Comparison of ENCODE assay signal across 24 cellular contexts in genomic region chr19:19305696-19306095, GRCh38. TPM values are rescaled to one million over a fixed set of nuclear protein-coding genes. Genes with fewer than 3 reads are reported as not detected.
DNase-seq lines count a peak whose midpoint lies in the region; ATAC-seq, FAIRE-seq and TF ChIP-seq lines count a peak whose summit lies in the region.
"Had no signal": no experiment of that assay in that cellular context is flagged by ENCODE, and none has a peak within 500 bp of the region (broad histone marks: within the 10 kb centered on the region; RNA-seq: fewer than 3 reads in every experiment).

No MANE protein-coding gene starts in this region.

- H2BK15ac ChIP-seq in H1 (ENCODE audit: low read length) (no peak overlapping the region), mesenchymal stem cell (ENCODE audit: low read depth, poor library complexity, severe bottlenecking) (no peak overlapping the region)

- TF ChIP-seq RAD21 in H1 (IDR thresholded peaks at IDR 0.05 in 1 of 2, conservative IDR thresholded peaks at IDR 0.05 in 1 of 2; ENCODE audit: low read depth in 2 of 2, low read length in 2 of 2) = no peak

- H3K9me3 Mint-ChIP-seq in stimulated activated naive B cell treated with anti-CD40 and anti-IgM and Interleukin-4, amounts not matched to agents 10 μg/mL and 1 μg/mL and 100 μg/mL, for 72 hours = no peaks in the 10 kb centered on the region
- H3K9me3 Mint-ChIP-seq: CD8-positive, alpha-beta memory T cell; GM23338; H9 had no signal

- peak overlapping the region; percentile 35; the same call in 1 of the 2 replicates for H4K8ac ChIP-seq in H1 (ENCODE audit: extremely low read depth, insufficient read depth, low read length)
- no peak overlapping the region for H4K8ac ChIP-seq in mesenchymal stem cell (ENCODE audit: low read length)

- H2AK5ac ChIP-seq in H1 (ENCODE audit: low read depth, low read length) = no peak overlapping the region
- no peak overlapping the region for H2AK5ac ChIP-seq in mesenchymal stem cell (ENCODE audit: low read length, severe bottlenecking)

- H3K79me2 ChIP-seq in H1 (ENCODE audit: control insufficient read depth in 1 of 2, insufficient read depth in 2 of 2, low read length in 2 of 2) = no peaks in the 10 kb centered on the region

- no peak for DNase-seq in H1 (ENCODE audit: low read depth in 1 of 2, low spot score in 2 of 2)
- DNase-seq in occipital lobe (lab: John Stamatoyannopoulos, UW) = peak; percentile 42
- DNase-seq in stimulated activated naive B cell treated with anti-CD40 and anti-IgM and Interleukin-4, amounts not matched to agents 10 μg/mL and 1 μg/mL and 100 μg/mL, for 72 hours = no peak
- DNase-seq in ovary = no peak
- no peak for DNase-seq in mesenchymal stem cell
- no peak for DNase-seq in HTR-8/SVneo (ENCODE audit: insufficient read length, low spot score)
- DNase-seq: BE2C; CD4-positive, CD25-positive, alpha-beta regulatory T cell; CD8-positive, alpha-beta memory T cell; COR-L47; DMS 273 treated with DMSO at 0.1 percent for 48 hours; DMS53; DND-41; H9; IMR-90; KBM-7 had no signal

- TF ChIP-seq POLR2A in H1 (IDR thresholded peaks at IDR 0.05; ENCODE audit: control extremely low read depth in 1 of 2, low read depth in 2 of 2, low read length in 2 of 2) = no peak
- TF ChIP-seq POLR2A in ovary (IDR thresholded peaks at IDR 0.05) = no peak

- no peaks in the 10 kb centered on the region for H3K4me1 Mint-ChIP-seq in stimulated activated naive B cell treated with anti-CD40 and anti-IgM and Interleukin-4, amounts not matched to agents 10 μg/mL and 1 μg/mL and 100 μg/mL, for 72 hours
- H3K4me1 Mint-ChIP-seq: GM23338, H9 had no signal

- no peak overlapping the region for H3K9ac ChIP-seq in H1 (replicated peaks in 1 of 4; ENCODE audit: extremely low read depth in 1 of 4, low read depth in 3 of 4, low read length in 3 of 4)
- H3K9ac ChIP-seq in mesenchymal stem cell (ENCODE audit: low read length) = no peak overlapping the region

- no peaks in the 10 kb centered on the region for H3K4me1 ChIP-seq in HEK293 (ENCODE audit: control insufficient read depth, insufficient read depth, low read length)
- no peaks in the 10 kb centered on the region for H3K4me1 ChIP-seq in H1 (replicated peaks in 1 of 4; ENCODE audit: control insufficient read depth in 3 of 4, insufficient read depth in 4 of 4, low read length in 3 of 4)
- H3K4me1 ChIP-seq in ovary (ENCODE audit: insufficient read depth) = no peaks in the 10 kb centered on the region
- H3K4me1 ChIP-seq in mesenchymal stem cell (ENCODE audit: control insufficient read depth, insufficient read depth, low read depth, low read length) = no peaks in the 10 kb centered on the region

- no peak overlapping the region for H3K4me3 ChIP-seq in HEK293 (ENCODE audit: low read depth, low read length)
- no peak overlapping the region for H3K4me3 ChIP-seq in H1 (ENCODE audit: extremely low read depth in 1 of 4, insufficient read depth in 2 of 4, low read depth in 3 of 4, low read length in 4 of 4)
- no peak overlapping the region for H3K4me3 ChIP-seq in ovary
- H3K4me3 ChIP-seq in mesenchymal stem cell (ENCODE audit: insufficient read depth in 1 of 2, low read depth in 1 of 2, low read length in 2 of 2) = no peak overlapping the region
- H3K4me3 ChIP-seq: GM23338 had no signal

- H3K36me3 ChIP-seq in HEK293 (ENCODE audit: control insufficient read depth in 2 of 2, insufficient read depth in 1 of 2, low read length in 2 of 2) = peaks cover 22 to 96% of the 10 kb centered on the region in 2 experiments
- peaks cover 21 to 60% (median 51%) of the 10 kb centered on the region in 4 experiments for H3K36me3 ChIP-seq in H1 (ENCODE audit: control insufficient read depth in 2 of 4, insufficient read depth in 4 of 4, low read length in 3 of 4)
- H3K36me3 ChIP-seq in ovary = no peaks in the 10 kb centered on the region
- peaks cover 93 to 96% of the 10 kb centered on the region in 2 experiments for H3K36me3 ChIP-seq in mesenchymal stem cell (ENCODE audit: control insufficient read depth in 1 of 2, insufficient read depth in 2 of 2, low read depth in 1 of 2, low read length in 2 of 2)

- H3K23ac ChIP-seq in H1 (ENCODE audit: insufficient read length) (no peak overlapping the region), mesenchymal stem cell (ENCODE audit: low read length in 2 of 2) (no peak overlapping the region)

- no peak overlapping the region for H3K4me3 Mint-ChIP-seq in stimulated activated naive B cell treated with anti-CD40 and anti-IgM and Interleukin-4, amounts not matched to agents 10 μg/mL and 1 μg/mL and 100 μg/mL, for 72 hours
- H3K4me3 Mint-ChIP-seq: CD4-positive, CD25-positive, alpha-beta regulatory T cell; CD8-positive, alpha-beta memory T cell; GM23338; H9 had no signal

- H3K27me3 Mint-ChIP-seq in stimulated activated naive B cell treated with anti-CD40 and anti-IgM and Interleukin-4, amounts not matched to agents 10 μg/mL and 1 μg/mL and 100 μg/mL, for 72 hours = no peaks in the 10 kb centered on the region
- H3K27me3 Mint-ChIP-seq: CD4-positive, CD25-positive, alpha-beta regulatory T cell; CD8-positive, alpha-beta memory T cell had no signal

- TF ChIP-seq CTCF in HEK293 (tag by site-specific recombination; IDR thresholded peaks at IDR 0.05) = no peak
- TF ChIP-seq CTCF in H1 (IDR thresholded peaks at IDR 0.05; ENCODE audit: control extremely low read depth in 1 of 3, insufficient read depth in 1 of 3, low read depth in 1 of 3, low read length in 3 of 3) = no peak
- no peak for TF ChIP-seq CTCF in ovary (IDR thresholded peaks at IDR 0.05)

- H4K91ac ChIP-seq in H1 (replicated peaks; ENCODE audit: insufficient read length, low read length) (no peak overlapping the region), mesenchymal stem cell (ENCODE audit: low read length) (no peak overlapping the region)

- CTCF ChIA-PET in HEK293 (lab: Yijun Ruan, JAX) (no interaction called here), H1 (lab: Charles Lee; ENCODE audit: partially characterized antibody) (interaction anchor here (0.8 to 2.8 kb wide), 6 partner anchors 9 to 36 kb away, joined by 3 to 12 read pairs (median 8); no protein-coding TSS in a partner anchor)

- H2AFZ ChIP-seq in H1 (ENCODE audit: low read length) (no peak overlapping the region), mesenchymal stem cell (ENCODE audit: low read depth, low read length) (no peak overlapping the region)
- H2AFZ ChIP-seq: GM23338 had no signal

- no peak overlapping the region for H3K56ac ChIP-seq in H1 (replicated peaks; ENCODE audit: insufficient read length, low read depth, low read length)

- no peak overlapping the region for H2BK5ac ChIP-seq in H1 (ENCODE audit: low read depth, low read length)
- no peak overlapping the region for H2BK5ac ChIP-seq in mesenchymal stem cell (ENCODE audit: low read depth, low read length, poor library complexity, severe bottlenecking)

- peaks cover 2 to 23% of the 10 kb centered on the region in 2 experiments for H4K20me1 ChIP-seq in H1 (replicated peaks in 1 of 2; ENCODE audit: control insufficient read depth in 1 of 2, insufficient read depth in 2 of 2, low read length in 2 of 2)

- H3K9me3 ChIP-seq in HEK293 (ENCODE audit: control insufficient read depth, insufficient read depth, low read depth, low read length) = no peaks in the 10 kb centered on the region
- no peaks in the 10 kb centered on the region for H3K9me3 ChIP-seq in H1 (ENCODE audit: insufficient read depth in 2 of 2, low read depth in 1 of 2, low read length in 1 of 2)
- no peaks in the 10 kb centered on the region for H3K9me3 ChIP-seq in ovary
- H3K9me3 ChIP-seq in mesenchymal stem cell (ENCODE audit: control insufficient read depth, low read length) = no peaks in the 10 kb centered on the region
- H3K9me3 ChIP-seq: BE2C had no signal

- POLR2A ChIA-PET in HEK293 (lab: Yijun Ruan, JAX) (interaction anchor here (1.2 kb wide), 1 partner anchor 10 kb away, joined by 3 read pairs; no protein-coding TSS in a partner anchor), H1 (lab: Charles Lee; ENCODE audit: partially characterized antibody) (interaction anchor here (0.9 to 3.0 kb wide), 3 partner anchors 11 to 32 kb away, joined by 3 to 11 read pairs (median 5); partner anchors contain the start of gene TM6SF2)

- H3K27ac Mint-ChIP-seq in stimulated activated naive B cell treated with anti-CD40 and anti-IgM and Interleukin-4, amounts not matched to agents 10 μg/mL and 1 μg/mL and 100 μg/mL, for 72 hours = peak overlapping the region; percentile 65
- H3K27ac Mint-ChIP-seq: CD4-positive, CD25-positive, alpha-beta regulatory T cell; CD8-positive, alpha-beta memory T cell; GM23338; H9 had no signal

- no peak overlapping the region for H3K27ac ChIP-seq in HEK293 (ENCODE audit: extremely low read depth, low read depth, low read length)
- H3K27ac ChIP-seq in H1 (ENCODE audit: low read depth, low read length) = no peak overlapping the region
- no peak overlapping the region for H3K27ac ChIP-seq in ovary
- H3K27ac ChIP-seq in mesenchymal stem cell (ENCODE audit: low read length, poor library complexity, severe bottlenecking) = no peak overlapping the region

- H3K79me1 ChIP-seq in H1 (ENCODE audit: low read depth, low read length) (no peaks in the 10 kb centered on the region), mesenchymal stem cell (replicated peaks; ENCODE audit: low read length, poor library complexity, severe bottlenecking) (peaks cover 53% of the 10 kb centered on the region)

- no peak overlapping the region for H3K18ac ChIP-seq in H1 (ENCODE audit: extremely low read depth, low read length)
- no peak overlapping the region for H3K18ac ChIP-seq in mesenchymal stem cell (ENCODE audit: low read depth in 1 of 2, low read length in 2 of 2)

- TF ChIP-seq EP300 in H1 (IDR thresholded peaks at IDR 0.05; ENCODE audit: borderline replicate concordance in 1 of 2, low read depth in 2 of 2, low read length in 2 of 2) (no peak), ovary (IDR thresholded peaks at IDR 0.05) (no peak)

- H2BK120ac ChIP-seq in H1 (replicated peaks; ENCODE audit: low read depth, low read length) (no peak overlapping the region), mesenchymal stem cell (ENCODE audit: low read depth, low read length) (no peak overlapping the region)

- no peak overlapping the region for H3K4me2 ChIP-seq in H1 (ENCODE audit: insufficient read depth in 1 of 2, low read depth in 2 of 2, low read length in 2 of 2)
- H3K4me2 ChIP-seq in mesenchymal stem cell (ENCODE audit: low read length, poor library complexity, severe bottlenecking) = no peak overlapping the region
- H3K4me2 ChIP-seq: GM23338 had no signal

- H4K5ac ChIP-seq in H1 (ENCODE audit: insufficient read length, low read depth, low read length) = no peak overlapping the region

- ATAC-seq in stimulated activated naive B cell treated with anti-CD40 and anti-IgM and Interleukin-4, amounts not matched to agents 10 μg/mL and 1 μg/mL and 100 μg/mL, for 72 hours (replicated peaks) = no peak
- ATAC-seq in SK-N-SH treated with all-trans-retinoic acid at 6 μM for 48 hours = no peak; the same call in 2 of the 3 replicates
- ATAC-seq: GM23338 had no signal

- peaks cover 38 to 44% of the 10 kb centered on the region in 2 donors for H3K36me3 Mint-ChIP-seq in stimulated activated naive B cell treated with anti-CD40 and anti-IgM and Interleukin-4, amounts not matched to agents 10 μg/mL and 1 μg/mL and 100 μg/mL, for 72 hours

- H2BK12ac ChIP-seq in H1 (ENCODE audit: low read depth, low read length) (no peak overlapping the region), mesenchymal stem cell (ENCODE audit: low read length in 2 of 2) (no peak overlapping the region)

- no peaks in the 10 kb centered on the region for H3K23me2 ChIP-seq in H1 (ENCODE audit: low read depth, low read length)

- H3K4ac ChIP-seq in H1 (replicated peaks; ENCODE audit: insufficient read length, low read depth, low read length) (no peak overlapping the region), mesenchymal stem cell (ENCODE audit: low read depth in 1 of 2, low read length in 2 of 2) (no peak overlapping the region)

- no peak overlapping the region for H2BK20ac ChIP-seq in H1 (ENCODE audit: low read length)

- FAIRE-seq in H1 (lab: Jason Lieb, UNC) = no peak
- FAIRE-seq in HTR-8/SVneo (lab: Jason Lieb, UNC) = no peak
- FAIRE-seq: G401.6, GM12891, GM19239 had no signal

- H3K27me3 ChIP-seq in H1 (replicated peaks in 1 of 4; ENCODE audit: control insufficient read depth in 3 of 4, extremely low read depth in 1 of 4, insufficient read depth in 3 of 4, low read length in 3 of 4) (no peaks in the 10 kb centered on the region), ovary (no peaks in the 10 kb centered on the region), mesenchymal stem cell (ENCODE audit: control insufficient read depth in 1 of 2, insufficient read depth in 1 of 2, low read length in 2 of 2) (no peaks in the 10 kb centered on the region)
- H3K27me3 ChIP-seq: BE2C had no signal

- H3K14ac ChIP-seq in H1 (ENCODE audit: insufficient read length) (no peak overlapping the region), mesenchymal stem cell (ENCODE audit: low read length in 2 of 2) (no peak overlapping the region)

- WGBS in H1 (ENCODE audit: extremely low coverage in 1 of 2, insufficient coverage in 1 of 2, insufficient read length in 1 of 2, insufficient replicate concordance in 2 of 2, low coverage in 1 of 2, low lambda C conversion rate in 2 of 2, missing lambda C conversion rate in 1 of 2), 2 experiments = 98% methylated on average over 12 of the region's 16 CpGs; no CpG with 5 or more reads in 1 of the 2 experiments
- 69 to 85% (median 76%) methylated on average over 9 to 16 of the region's 16 CpGs for WGBS in ovary, 3 donors
- 98% methylated on average over 16 of the region's 16 CpGs for WGBS in mesenchymal stem cell

- intact Hi-C loops in ovary (cut with DNase I) = no loop called here

RNA-seq across cellular contexts. Expression of gene SUGP1, which starts 14.6 kb away (rescaled TPM):
- 65.2 and 70.5 TPM in 2 replicates for total RNA-seq in H1 (2021; fragmentation: NEBNext Ultra II Directional; extraction: Animal tissue kit (Norgen Biotek cat#: 25700))
- polyA plus RNA-seq in H1 (2011; rRNA removed) (38.5 and 56.6 TPM in 2 replicates), ovary (10 to 100 TPM; 27.6 to 29.0 TPM)
- polyA plus RNA-seq in H1 (2011; cell fraction: cytosol; rRNA removed) = 66.9 TPM
- 143 TPM for polyA plus RNA-seq in H1 (2011; cell fraction: nucleus; rRNA removed)
- 70.0 to 90.1 TPM (median 81.2 TPM) in 4 replicates for polyA plus RNA-seq in H1 (2012, experiment 1 of 2)
- 41.7 TPM for polyA plus RNA-seq in H1 (2012, experiment 2 of 2)
- 66.1 TPM for polyA plus RNA-seq in H1 (2013, experiment 1 of 2)
- polyA plus RNA-seq in H1 (2013, experiment 2 of 2) = 58.2 TPM
- polyA minus RNA-seq in H1 (2011; rRNA and poly(A)+ RNA removed) = 30.0 and 32.8 TPM in 2 replicates
- polyA minus RNA-seq in H1 (2011; cell fraction: cytosol; rRNA and poly(A)+ RNA removed) = 30.8 TPM
- polyA minus RNA-seq in H1 (2011; cell fraction: nucleus; rRNA and poly(A)+ RNA removed) = 44.9 TPM
- total RNA-seq in occipital lobe (14.5 TPM), ovary (10 to 100 TPM; 14.7 to 42.9 (median 37.3) TPM)
- polyA plus RNA-seq in mesenchymal stem cell (2013, experiment 1 of 2) = 35.7 TPM
- 31.6 TPM for polyA plus RNA-seq in mesenchymal stem cell (2013, experiment 2 of 2)

RNA-seq across cellular contexts. Expression of gene MAU2, which starts 14.9 kb away (rescaled TPM):
- total RNA-seq in H1 (2021; fragmentation: NEBNext Ultra II Directional; extraction: Animal tissue kit (Norgen Biotek cat#: 25700)) = 40.8 TPM in 2 replicates
- 32.0 and 43.7 TPM in 2 replicates for polyA plus RNA-seq in H1 (2011; rRNA removed)
- polyA plus RNA-seq in H1 (2011; cell fraction: cytosol; rRNA removed) = 32.1 TPM
- 98.5 TPM for polyA plus RNA-seq in H1 (2011; cell fraction: nucleus; rRNA removed)
- polyA plus RNA-seq in H1 (2012, experiment 1 of 2) = 23.0 to 31.5 TPM (median 28.2 TPM) in 4 replicates
- 16.4 TPM for polyA plus RNA-seq in H1 (2012, experiment 2 of 2)
- polyA plus RNA-seq in H1 (2013, experiment 1 of 2) = 16.2 TPM
- polyA plus RNA-seq in H1 (2013, experiment 2 of 2) = 13.9 TPM
- 87.6 and 99.4 TPM in 2 replicates for polyA minus RNA-seq in H1 (2011; rRNA and poly(A)+ RNA removed)
- polyA minus RNA-seq in H1 (2011; cell fraction: cytosol; rRNA and poly(A)+ RNA removed) = 42.6 TPM
- polyA minus RNA-seq in H1 (2011; cell fraction: nucleus; rRNA and poly(A)+ RNA removed) = 79.4 TPM
- 31.7 TPM for total RNA-seq in occipital lobe
- total RNA-seq in ovary = 10 to 100 TPM; 48.3 to 77.0 (median 61.7) TPM
- polyA plus RNA-seq in ovary = 10 to 100 TPM; 12.4 to 33.2 TPM
- 15.4 TPM for polyA plus RNA-seq in mesenchymal stem cell (2013, experiment 1 of 2)
- 16.1 TPM for polyA plus RNA-seq in mesenchymal stem cell (2013, experiment 2 of 2)

RNA-seq across cellular contexts. Expression of gene TM6SF2, which starts 32.6 kb away (rescaled TPM):
- total RNA-seq in H1 (2021; fragmentation: NEBNext Ultra II Directional; extraction: Animal tissue kit (Norgen Biotek cat#: 25700)) = 5.3 and 6.5 TPM in 2 replicates
- 10.1 and 12.9 TPM in 2 replicates for polyA plus RNA-seq in H1 (2011; rRNA removed)
- polyA plus RNA-seq in H1 (2011; cell fraction: cytosol; rRNA removed) = 7.7 TPM
- polyA plus RNA-seq in H1 (2011; cell fraction: nucleus; rRNA removed) = 23.1 TPM
- 2.8 to 9.1 TPM (median 6.3 TPM) in 4 replicates for polyA plus RNA-seq in H1 (2012, experiment 1 of 2)
- 5.6 TPM for polyA plus RNA-seq in H1 (2012, experiment 2 of 2)
- polyA plus RNA-seq in H1 (2013, experiment 1 of 2) = 6.5 TPM
- 5.9 TPM for polyA plus RNA-seq in H1 (2013, experiment 2 of 2)
- 3.7 TPM in 2 replicates for polyA minus RNA-seq in H1 (2011; rRNA and poly(A)+ RNA removed)
- 2.5 TPM for polyA minus RNA-seq in H1 (2011; cell fraction: cytosol; rRNA and poly(A)+ RNA removed)
- 3.7 TPM for polyA minus RNA-seq in H1 (2011; cell fraction: nucleus; rRNA and poly(A)+ RNA removed)
- not detected for total RNA-seq in occipital lobe
- 1 to 10 TPM in 1 of 7 donors, under 1 TPM in 2, not detected in 4; 0.25 to 3.7 (median 0.31) TPM for total RNA-seq in ovary
- under 1 TPM in 1 of 2 donors, not detected in 1; 0.19 TPM for polyA plus RNA-seq in ovary
- polyA plus RNA-seq in mesenchymal stem cell (2013, experiment 1 of 2) = 3.2 TPM
- 3.1 TPM for polyA plus RNA-seq in mesenchymal stem cell (2013, experiment 2 of 2)
- total RNA-seq: A172; CD4-positive, CD25-positive, alpha-beta regulatory T cell; CD8-positive, alpha-beta memory T cell; HT-29 had no signal
- polyA plus RNA-seq: CD4-positive, CD25-positive, alpha-beta regulatory T cell; CD8-positive, alpha-beta memory T cell had no signal
